ENCODE assay signal across 8 cellular contexts in genomic region chr11:61187505-61188130, GRCh38. TPM values are rescaled to one million over a fixed set of nuclear protein-coding genes. Genes with fewer than 3 reads are reported as not detected.
A peak's percentile ranks its signal among the peaks of the same experiment; 100 is the strongest.
DNase-seq lines count a peak whose midpoint lies in the region; ATAC-seq and TF ChIP-seq lines count a peak whose summit lies in the region.
"Had no signal": no experiment of that assay in that cellular context is flagged by ENCODE, and none has a peak within 500 bp of the region (broad histone marks: within the 10 kb centered on the region; RNA-seq: fewer than 3 reads in every experiment).

No MANE protein-coding gene starts in this region.

- H3K4me1 ChIP-seq in heart right ventricle (peaks cover 0 to 4% (median 0%) of the 10 kb centered on the region in 9 donors), psoas muscle (no peaks in the 10 kb centered on the region), vagina (no peaks in the 10 kb centered on the region)

- H3K27ac Mint-ChIP-seq in activated naive CD8-positive, alpha-beta T cell treated with anti-CD3 and anti-CD28 coated beads, Interleukin-2, amount 10 ng/mL, durations not matched to agents 7 days and 5 days = no peak overlapping the region

- ATAC-seq in activated naive CD8-positive, alpha-beta T cell treated with anti-CD3 and anti-CD28 coated beads, Interleukin-2, amount 10 ng/mL, durations not matched to agents 7 days and 5 days (ENCODE audit: low read depth) = peak; percentile 72
- peak in 7 of 8 donors; percentile 46 to 81 (median 71) for ATAC-seq in heart right ventricle
- peak; percentile 79 to 89 (median 84) for ATAC-seq in psoas muscle

- no peaks in the 10 kb centered on the region for H3K36me3 ChIP-seq in SU-DHL-6 (ENCODE audit: low read length)
- no peaks in the 10 kb centered on the region for H3K36me3 ChIP-seq in heart right ventricle
- H3K36me3 ChIP-seq in psoas muscle (ENCODE audit: insufficient read depth in 1 of 2, low read depth in 1 of 2) = no peaks in the 10 kb centered on the region
- H3K36me3 ChIP-seq in vagina = no peaks in the 10 kb centered on the region

- peak; percentile 87 for DNase-seq in GM13976 (ENCODE audit: low spot score)
- peak; percentile 80 for DNase-seq in NCI-H1436 (lab: John Stamatoyannopoulos, UW)
- DNase-seq in activated naive CD8-positive, alpha-beta T cell treated with anti-CD3 and anti-CD28 coated beads, Interleukin-2, amount 10 ng/mL, durations not matched to agents 7 days and 5 days = peak; percentile 71
- DNase-seq in heart right ventricle = peak; percentile 56 to 76
- DNase-seq in psoas muscle = peak; percentile 69 to 72
- DNase-seq in vagina (ENCODE audit: extremely low spot score in 2 of 2) = no peak

- H3K4me1 Mint-ChIP-seq in activated naive CD8-positive, alpha-beta T cell treated with anti-CD3 and anti-CD28 coated beads, Interleukin-2, amount 10 ng/mL, durations not matched to agents 7 days and 5 days = peaks cover 3% of the 10 kb centered on the region

- H3K27me3 ChIP-seq in SU-DHL-6 (ENCODE audit: low read length) (no peaks in the 10 kb centered on the region), heart right ventricle (peaks cover 0 to 45% (median 5%) of the 10 kb centered on the region in 7 donors), psoas muscle (ENCODE audit: insufficient read depth in 3 of 3, low read length in 2 of 3) (peaks cover 0 to 3% (median 0%) of the 10 kb centered on the region in 3 donors), vagina (no peaks in the 10 kb centered on the region)

- H3K36me3 Mint-ChIP-seq in activated naive CD8-positive, alpha-beta T cell treated with anti-CD3 and anti-CD28 coated beads, Interleukin-2, amount 10 ng/mL, durations not matched to agents 7 days and 5 days = no peaks in the 10 kb centered on the region

- H3K4me3 ChIP-seq in SU-DHL-6 (ENCODE audit: insufficient read depth, low read length, poor library complexity, severe bottlenecking) (no peak overlapping the region), heart right ventricle (no peak overlapping the region), psoas muscle (no peak overlapping the region), vagina (no peak overlapping the region)

- H3K4me3 Mint-ChIP-seq in activated naive CD8-positive, alpha-beta T cell treated with anti-CD3 and anti-CD28 coated beads, Interleukin-2, amount 10 ng/mL, durations not matched to agents 7 days and 5 days = no peak overlapping the region

- in situ Hi-C loops in GM13976 (cut with MboI; ENCODE audit: low sequenced_read_pairs, unreplicated experiment) = loop anchor here (25.0 kb wide), 1 partner anchor 350 kb away; the partner anchor contains the start of gene CCDC86

- H4K20me1 ChIP-seq in SU-DHL-6 (ENCODE audit: low read depth, low read length) = no peaks in the 10 kb centered on the region

- H3K27ac ChIP-seq in SU-DHL-6 (ENCODE audit: low read depth, low read length) = no peak overlapping the region
- H3K27ac ChIP-seq in heart right ventricle = no peak overlapping the region
- H3K27ac ChIP-seq in psoas muscle = no peak overlapping the region
- H3K27ac ChIP-seq in vagina = no peak overlapping the region

- H3K4me2 ChIP-seq in SU-DHL-6 (ENCODE audit: low read depth, low read length, poor library complexity, severe bottlenecking) = no peak overlapping the region

- H3F3A ChIP-seq in SU-DHL-6 (ENCODE audit: insufficient read depth) = no peaks in the 10 kb centered on the region

- 38 to 40% methylated on average over 11 of the region's 11 CpGs for WGBS in heart right ventricle, 2 donors
- 45 to 47% (median 46%) methylated on average over 11 of the region's 11 CpGs for WGBS in psoas muscle, 3 donors

- H3K79me2 ChIP-seq in SU-DHL-6 (ENCODE audit: insufficient read depth, low read length) = no peaks in the 10 kb centered on the region

- H3K27me3 Mint-ChIP-seq in activated naive CD8-positive, alpha-beta T cell treated with anti-CD3 and anti-CD28 coated beads, Interleukin-2, amount 10 ng/mL, durations not matched to agents 7 days and 5 days = peaks cover 8% of the 10 kb centered on the region

- H2AFZ ChIP-seq in SU-DHL-6 (ENCODE audit: low read depth, low read length, severe bottlenecking) = no peak overlapping the region

- intact Hi-C loops in heart right ventricle (cut with DNase I) (loop anchor here in 7 of 10 donors (2.0 to 10.0 kb wide), 7 partner anchors 50 to 410 kb away; partner anchors contain the start of gene CD6 (in 1 of the 7)), psoas muscle (cut with DNase I) (loop anchor here (1.0 to 5.0 kb wide), 2 partner anchors 58 to 355 kb away; no protein-coding TSS in a partner anchor), vagina (cut with DNase I) (loop anchor here (10.0 kb wide), 1 partner anchor 53 kb away; no protein-coding TSS in a partner anchor)

- TF ChIP-seq POLR2A in vagina (IDR thresholded peaks at IDR 0.05) = no peak

- TF ChIP-seq CTCF in GM13976 (IDR thresholded peaks at IDR 0.05; ENCODE audit: borderline replicate concordance, control extremely low read depth, extremely low read depth, insufficient read depth, missing control alignments) (peak; percentile 93), SU-DHL-6 (IDR thresholded peaks at IDR 0.05; ENCODE audit: insufficient read depth, low read length, poor library complexity, severe bottlenecking) (peak; percentile 73), heart right ventricle (IDR thresholded peaks at IDR 0.05) (peak; percentile 80 to 96 (median 93)), psoas muscle (IDR thresholded peaks at IDR 0.05) (peak; percentile 93), vagina (IDR thresholded peaks at IDR 0.05) (peak; percentile 58 to 85 (median 67))

- H3K9me3 ChIP-seq in SU-DHL-6 (ENCODE audit: insufficient read depth, low read length) = no peaks in the 10 kb centered on the region
- H3K9me3 ChIP-seq in heart right ventricle = no peaks in the 10 kb centered on the region
- H3K9me3 ChIP-seq in psoas muscle = no peaks in the 10 kb centered on the region
- H3K9me3 ChIP-seq in vagina = no peaks in the 10 kb centered on the region

- POLR2A ChIA-PET in activated naive CD8-positive, alpha-beta T cell treated with anti-CD3 and anti-CD28 coated beads, Interleukin-2, amount 10 ng/mL, durations not matched to agents 7 days and 5 days (lab: Charles Lee) = no interaction called here

- no peak overlapping the region for H3K9ac ChIP-seq in SU-DHL-6 (ENCODE audit: low read length)

- H3K9me3 Mint-ChIP-seq in activated naive CD8-positive, alpha-beta T cell treated with anti-CD3 and anti-CD28 coated beads, Interleukin-2, amount 10 ng/mL, durations not matched to agents 7 days and 5 days = no peaks in the 10 kb centered on the region

- H3K9me2 ChIP-seq in SU-DHL-6 (replicated peaks; ENCODE audit: insufficient read depth, low read length) = no peaks in the 10 kb centered on the region

RNA-seq across cellular contexts. Expression of gene PGA3, which starts 15.7 kb away (rescaled TPM):
- not detected for total RNA-seq in activated naive CD8-positive, alpha-beta T cell treated with anti-CD3 and anti-CD28 coated beads, Interleukin-2, amount 10 ng/mL, durations not matched to agents 7 days and 5 days
- total RNA-seq in heart right ventricle (under 1 TPM in 4 of 10 donors, not detected in 6; 0.18 to 0.92 (median 0.45) TPM), psoas muscle (under 1 TPM in 1 of 4 donors, not detected in 3; 0.84 TPM), vagina (2.5 TPM)
- polyA plus RNA-seq in heart right ventricle (1 to 10 TPM; 1.0 to 3.4 TPM), psoas muscle (1 to 10 TPM in 2 of 3 donors, under 1 TPM in 1; 0.29 to 1.1 (median 1.1) TPM)

RNA-seq across cellular contexts. Expression of gene VPS37C, which starts 26.4 kb away (rescaled TPM):
- 1 to 10 TPM; 5.6 to 6.0 TPM for total RNA-seq in activated naive CD8-positive, alpha-beta T cell treated with anti-CD3 and anti-CD28 coated beads, Interleukin-2, amount 10 ng/mL, durations not matched to agents 7 days and 5 days
- total RNA-seq in heart right ventricle (10 to 100 TPM; 10.6 to 21.8 (median 15.5) TPM), psoas muscle (10 to 100 TPM; 16.9 to 27.3 (median 23.5) TPM), vagina (15.7 TPM)
- polyA plus RNA-seq in heart right ventricle (10 to 100 TPM in 1 of 2 donors, 1 to 10 TPM in 1; 7.7 to 18.6 TPM), psoas muscle (10 to 100 TPM; 18.9 to 39.8 (median 25.6) TPM)

RNA-seq across cellular contexts. Expression of gene PGA4, which starts 34.5 kb away (rescaled TPM):
- total RNA-seq in activated naive CD8-positive, alpha-beta T cell treated with anti-CD3 and anti-CD28 coated beads, Interleukin-2, amount 10 ng/mL, durations not matched to agents 7 days and 5 days = not detected
- total RNA-seq in heart right ventricle = 1 to 10 TPM in 2 of 10 donors, under 1 TPM in 1, not detected in 7; 0.76 to 2.6 (median 2.6) TPM
- 1 to 10 TPM in 1 of 2 donors, not detected in 1; 1.7 TPM for polyA plus RNA-seq in heart right ventricle
- total RNA-seq in psoas muscle = 1 to 10 TPM in 1 of 4 donors, under 1 TPM in 1, not detected in 2; 0.57 to 1.4 TPM
- polyA plus RNA-seq in psoas muscle = 1 to 10 TPM in 1 of 3 donors, under 1 TPM in 2; 0.08 to 1.1 (median 0.48) TPM
- 7.6 TPM for total RNA-seq in vagina

RNA-seq across cellular contexts. Expression of gene PGA5, which starts 53.4 kb away (rescaled TPM):
- total RNA-seq in activated naive CD8-positive, alpha-beta T cell treated with anti-CD3 and anti-CD28 coated beads, Interleukin-2, amount 10 ng/mL, durations not matched to agents 7 days and 5 days = not detected
- total RNA-seq in heart right ventricle (under 1 TPM in 4 of 10 donors, not detected in 6; 0.30 to 0.93 (median 0.60) TPM), psoas muscle (under 1 TPM in 2 of 4 donors, not detected in 2; 0.19 to 0.42 TPM), vagina (not detected)
- polyA plus RNA-seq in heart right ventricle (under 1 TPM; 0.14 to 0.66 TPM), psoas muscle (under 1 TPM in 2 of 3 donors, not detected in 1; 0.17 to 0.44 TPM)
- total RNA-seq: skeletal muscle tissue had no signal

Comparison
In these comparisons a context has a peak if more than half of its experiments do, and no peak if none do; other contexts are left out.
1. DNase-seq: peak in GM13976 (single experiment), NCI-H1436 (single experiment), activated naive CD8-positive, alpha-beta T cell treated with anti-CD3 and anti-CD28 coated beads, Interleukin-2, amount 10 ng/mL, durations not matched to agents 7 days and 5 days (single experiment), heart right ventricle (2 of 2) and psoas muscle (2 of 2); none in vagina (0 of 2).
2. Peak in every context shown above with its lines, with median percentiles within 50 percentile points of each other: CTCF ChIP-seq and ATAC-seq.